ENCODE assay signal across 2 cellular contexts in genomic region chr9:14030350-14030823, GRCh38.
A peak's percentile ranks its signal among the peaks of the same experiment; 100 is the strongest.
TF ChIP-seq lines count a peak whose summit lies in the region.

No MANE protein-coding gene starts in this region.

TF ChIP-seq in IMR-90, 13 proteins besides CTCF, POLR2A, EP300 and RAD21 (continued from another document):
- no peak for TF ChIP-seq FOS (IDR thresholded peaks at IDR 0.05; ENCODE audit: low read depth, low read length)
- no peak for TF ChIP-seq BHLHE40 (IDR thresholded peaks at IDR 0.05; ENCODE audit: low read depth, low read length)
- TF ChIP-seq CEBPB (IDR thresholded peaks at IDR 0.05; ENCODE audit: low read depth, low read length): no peak
- no peak for TF ChIP-seq RCOR1 (IDR thresholded peaks at IDR 0.05; ENCODE audit: insufficient replicate concordance, low read length)

TF ChIP-seq in SK-N-SH, 30 proteins besides CTCF, POLR2A, EP300 and RAD21 (continued from another document):
- TF ChIP-seq, protein P1, sequence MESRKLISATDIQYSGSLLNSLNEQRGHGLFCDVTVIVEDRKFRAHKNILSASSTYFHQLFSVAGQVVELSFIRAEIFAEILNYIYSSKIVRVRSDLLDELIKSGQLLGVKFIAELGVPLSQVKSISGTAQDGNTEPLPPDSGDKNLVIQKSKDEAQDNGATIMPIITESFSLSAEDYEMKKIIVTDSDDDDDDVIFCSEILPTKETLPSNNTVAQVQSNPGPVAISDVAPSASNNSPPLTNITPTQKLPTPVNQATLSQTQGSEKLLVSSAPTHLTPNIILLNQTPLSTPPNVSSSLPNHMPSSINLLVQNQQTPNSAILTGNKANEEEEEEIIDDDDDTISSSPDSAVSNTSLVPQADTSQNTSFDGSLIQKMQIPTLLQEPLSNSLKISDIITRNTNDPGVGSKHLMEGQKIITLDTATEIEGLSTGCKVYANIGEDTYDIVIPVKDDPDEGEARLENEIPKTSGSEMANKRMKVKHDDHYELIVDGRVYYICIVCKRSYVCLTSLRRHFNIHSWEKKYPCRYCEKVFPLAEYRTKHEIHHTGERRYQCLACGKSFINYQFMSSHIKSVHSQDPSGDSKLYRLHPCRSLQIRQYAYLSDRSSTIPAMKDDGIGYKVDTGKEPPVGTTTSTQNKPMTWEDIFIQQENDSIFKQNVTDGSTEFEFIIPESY (IDR thresholded peaks at IDR 0.05; ENCODE audit: borderline replicate concordance, low read depth): no peak
- TF ChIP-seq FOXM1 (IDR thresholded peaks at IDR 0.05; ENCODE audit: low read depth): no peak
- no peak for TF ChIP-seq FOXJ3 (CRISPR knock-in tag; IDR thresholded peaks at IDR 0.05)
- TF ChIP-seq ELF1 (IDR thresholded peaks at IDR 0.05): no peak
- TF ChIP-seq RXRA (IDR thresholded peaks at IDR 0.05; ENCODE audit: borderline replicate concordance, low read depth): no peak
- TF ChIP-seq MXI1 (IDR thresholded peaks at IDR 0.05; ENCODE audit: low read depth, low read length): no peak
- TF ChIP-seq SMC3 (IDR thresholded peaks at IDR 0.05; ENCODE audit: low read depth, low read length): no peak
- TF ChIP-seq POLR2AphosphoS5 (IDR thresholded peaks at IDR 0.05; ENCODE audit: low read depth, low read length): no peak
- TF ChIP-seq USF1 (IDR thresholded peaks at IDR 0.05; ENCODE audit: borderline replicate concordance, low read depth): no peak
- TF ChIP-seq, protein P2, sequence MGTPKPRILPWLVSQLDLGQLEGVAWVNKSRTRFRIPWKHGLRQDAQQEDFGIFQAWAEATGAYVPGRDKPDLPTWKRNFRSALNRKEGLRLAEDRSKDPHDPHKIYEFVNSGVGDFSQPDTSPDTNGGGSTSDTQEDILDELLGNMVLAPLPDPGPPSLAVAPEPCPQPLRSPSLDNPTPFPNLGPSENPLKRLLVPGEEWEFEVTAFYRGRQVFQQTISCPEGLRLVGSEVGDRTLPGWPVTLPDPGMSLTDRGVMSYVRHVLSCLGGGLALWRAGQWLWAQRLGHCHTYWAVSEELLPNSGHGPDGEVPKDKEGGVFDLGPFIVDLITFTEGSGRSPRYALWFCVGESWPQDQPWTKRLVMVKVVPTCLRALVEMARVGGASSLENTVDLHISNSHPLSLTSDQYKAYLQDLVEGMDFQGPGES (IDR thresholded peaks at IDR 0.05; ENCODE audit: low read depth, low read length): no peak
- TF ChIP-seq RCOR1 (IDR thresholded peaks at IDR 0.05; ENCODE audit: low read length): no peak
- TF ChIP-seq, protein P3, sequence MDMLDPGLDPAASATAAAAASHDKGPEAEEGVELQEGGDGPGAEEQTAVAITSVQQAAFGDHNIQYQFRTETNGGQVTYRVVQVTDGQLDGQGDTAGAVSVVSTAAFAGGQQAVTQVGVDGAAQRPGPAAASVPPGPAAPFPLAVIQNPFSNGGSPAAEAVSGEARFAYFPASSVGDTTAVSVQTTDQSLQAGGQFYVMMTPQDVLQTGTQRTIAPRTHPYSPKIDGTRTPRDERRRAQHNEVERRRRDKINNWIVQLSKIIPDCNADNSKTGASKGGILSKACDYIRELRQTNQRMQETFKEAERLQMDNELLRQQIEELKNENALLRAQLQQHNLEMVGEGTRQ (IDR thresholded peaks at IDR 0.05; ENCODE audit: borderline replicate concordance, low read depth, low read length): no peak
- TF ChIP-seq, protein P4, sequence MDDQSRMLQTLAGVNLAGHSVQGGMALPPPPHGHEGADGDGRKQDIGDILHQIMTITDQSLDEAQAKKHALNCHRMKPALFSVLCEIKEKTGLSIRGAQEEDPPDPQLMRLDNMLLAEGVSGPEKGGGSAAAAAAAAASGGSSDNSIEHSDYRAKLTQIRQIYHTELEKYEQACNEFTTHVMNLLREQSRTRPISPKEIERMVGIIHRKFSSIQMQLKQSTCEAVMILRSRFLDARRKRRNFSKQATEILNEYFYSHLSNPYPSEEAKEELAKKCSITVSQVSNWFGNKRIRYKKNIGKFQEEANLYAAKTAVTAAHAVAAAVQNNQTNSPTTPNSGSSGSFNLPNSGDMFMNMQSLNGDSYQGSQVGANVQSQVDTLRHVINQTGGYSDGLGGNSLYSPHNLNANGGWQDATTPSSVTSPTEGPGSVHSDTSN (IDR thresholded peaks at IDR 0.05): peak; percentile 86
- peak; percentile 74 for TF ChIP-seq NFIC (IDR thresholded peaks at IDR 0.05; ENCODE audit: borderline replicate concordance)
- no peak for TF ChIP-seq NRF1 (IDR thresholded peaks at IDR 0.05; ENCODE audit: low read depth, low read length)
- TF ChIP-seq MEF2A (IDR thresholded peaks at IDR 0.05; ENCODE audit: borderline replicate concordance, low read depth): no peak
- peak; percentile 6; the same call in 1 of the 2 replicates for TF ChIP-seq JUND (IDR thresholded peaks at IDR 0.05)
